In the genomic region with DNA sequence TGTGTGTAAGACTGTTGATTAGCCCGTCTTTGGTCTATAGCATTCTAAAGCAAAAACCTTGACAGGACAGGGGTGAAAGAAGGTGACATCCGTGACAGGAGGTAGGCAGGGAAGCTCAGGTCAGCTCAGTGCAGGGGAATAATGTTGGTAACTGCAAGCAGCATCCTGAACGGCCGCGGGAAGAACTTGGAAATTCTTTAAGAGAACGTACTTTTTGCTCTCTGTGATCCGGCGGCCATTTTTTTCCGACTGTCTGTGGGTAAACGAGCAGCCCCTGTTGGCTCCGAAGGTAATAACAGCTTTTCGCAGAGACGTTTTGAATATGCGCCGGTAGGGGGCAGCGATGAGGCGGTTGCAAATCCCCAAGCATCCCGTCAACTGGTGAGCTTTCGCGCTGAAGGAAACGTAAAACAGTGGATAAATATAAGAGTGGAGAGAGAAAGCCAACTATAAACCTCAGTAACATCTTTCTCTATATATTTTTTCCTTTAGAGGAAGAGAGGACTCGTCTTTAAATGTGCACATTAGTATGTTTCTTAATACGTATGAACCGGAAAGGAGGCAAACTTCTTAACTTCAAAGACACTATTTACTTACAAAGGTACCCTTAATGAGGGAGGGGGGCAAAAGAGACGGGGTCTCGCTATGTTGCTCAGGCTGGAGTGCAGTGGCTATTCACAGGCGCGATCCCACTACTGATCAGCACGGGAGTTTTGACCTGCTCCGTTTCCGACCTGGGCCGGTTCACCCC, we compare ENCODE assay signal across 8 cellular contexts. TPM values are rescaled to one million over a fixed set of nuclear protein-coding genes. Genes with fewer than 3 reads are reported as not detected.
DNase-seq lines count a peak whose midpoint lies in the region; ATAC-seq and TF ChIP-seq lines count a peak whose summit lies in the region.

No MANE protein-coding gene starts in this region.

- H4K20me1 ChIP-seq in hepatocyte (ENCODE audit: insufficient read depth, poor library complexity, severe bottlenecking): no peaks in the 10 kb centered on the region

- no peaks in the 10 kb centered on the region for H3K9me3 Mint-ChIP-seq in T-helper 2 cell treated with Interferon-gamma antibody and Interleukin-4, amounts not matched to agents 5 μg/mL and 100 μg/mL, for 36 hours

- H3K79me2 ChIP-seq in hepatocyte: peaks cover 8% of the 10 kb centered on the region

- DNase-seq in GF-D8 (lab: John Stamatoyannopoulos, UW) (peak; percentile 61), NCI-H187 (lab: John Stamatoyannopoulos, UW) (peak; percentile 61 to 82), astrocyte of the cerebellum (ENCODE audit: low read depth) (peak; percentile 80), hepatocyte (ENCODE audit: low spot score) (peak; percentile 93), renal cortical epithelial cell (ENCODE audit: low read depth) (peak; percentile 80), aorta (peak; percentile 87 to 93)
- peak; percentile 86 for DNase-seq in T-helper 2 cell treated with Interferon-gamma antibody and Interleukin-4, amounts not matched to agents 5 μg/mL and 100 μg/mL, for 36 hours (ENCODE audit: low spot score)

- peak; percentile 34 for ATAC-seq in HG02763 (IDR thresholded peaks at IDR 0.05; ENCODE audit: unreplicated experiment)
- peak; percentile 94 for ATAC-seq in aorta (ENCODE audit: low FRiP score)

- H3K9me3 ChIP-seq in hepatocyte (ENCODE audit: low read depth): no peaks in the 10 kb centered on the region
- H3K9me3 ChIP-seq in aorta (ENCODE audit: control insufficient read depth, low read length): no peaks in the 10 kb centered on the region

- H3K4me1 Mint-ChIP-seq in T-helper 2 cell treated with Interferon-gamma antibody and Interleukin-4, amounts not matched to agents 5 μg/mL and 100 μg/mL, for 36 hours (ENCODE audit: low read depth): peaks cover 19% of the 10 kb centered on the region

- under 1% methylated on average over 31 of the region's 32 CpGs for WGBS in hepatocyte (ENCODE audit: low lambda C conversion rate, missing lambda C conversion rate)
- 0 to 1% methylated on average over 29 to 31 of the region's 32 CpGs for WGBS in aorta, 2 donors

- H3K4me3 ChIP-seq in astrocyte of the cerebellum (ENCODE audit: low read depth, low read length): peak overlapping the region; percentile 85
- peak overlapping the region; percentile 66 for H3K4me3 ChIP-seq in hepatocyte
- peak overlapping the region; percentile 55 to 99 for H3K4me3 ChIP-seq in aorta (ENCODE audit: low read length in 2 of 2)

- H3K4me1 ChIP-seq in hepatocyte (ENCODE audit: insufficient read depth) (peaks cover 11% of the 10 kb centered on the region), aorta (ENCODE audit: control insufficient read depth in 1 of 2, insufficient read depth in 2 of 2, low read length in 2 of 2) (no peaks in the 10 kb centered on the region)

- H3K36me3 ChIP-seq in hepatocyte (replicated peaks; ENCODE audit: insufficient read depth, low read depth) (no peaks in the 10 kb centered on the region), aorta (ENCODE audit: control insufficient read depth in 1 of 2, insufficient read depth in 2 of 2, low read length in 1 of 2) (no peaks in the 10 kb centered on the region)

- H3K27me3 ChIP-seq in hepatocyte (no peaks in the 10 kb centered on the region), aorta (ENCODE audit: control insufficient read depth in 1 of 2, insufficient read depth in 2 of 2, low read length in 1 of 2) (no peaks in the 10 kb centered on the region)

- peak; percentile 100 for TF ChIP-seq CTCF in astrocyte of the cerebellum (IDR thresholded peaks at IDR 0.05; ENCODE audit: low read depth, low read length, missing control alignments)
- peak; percentile 100 for TF ChIP-seq CTCF in hepatocyte (IDR thresholded peaks at IDR 0.05; ENCODE audit: poor library complexity)

- peak overlapping the region; percentile 99 for H3K27ac ChIP-seq in hepatocyte
- peak overlapping the region; percentile 99 to 100 for H3K27ac ChIP-seq in aorta (ENCODE audit: low read depth in 1 of 2, low read length in 2 of 2)

- peak overlapping the region; percentile 74 for H3K4me2 ChIP-seq in hepatocyte

- H3K9me2 ChIP-seq in hepatocyte (replicated peaks; ENCODE audit: insufficient read depth): no peaks in the 10 kb centered on the region

- H3K36me3 Mint-ChIP-seq in T-helper 2 cell treated with Interferon-gamma antibody and Interleukin-4, amounts not matched to agents 5 μg/mL and 100 μg/mL, for 36 hours (ENCODE audit: low read depth): no peaks in the 10 kb centered on the region

- H2AFZ ChIP-seq in hepatocyte: peak overlapping the region; percentile 90

- H3K27me3 Mint-ChIP-seq in T-helper 2 cell treated with Interferon-gamma antibody and Interleukin-4, amounts not matched to agents 5 μg/mL and 100 μg/mL, for 36 hours (ENCODE audit: low read depth): peaks cover 4% of the 10 kb centered on the region

- no peak overlapping the region for H3K4me3 Mint-ChIP-seq in T-helper 2 cell treated with Interferon-gamma antibody and Interleukin-4, amounts not matched to agents 5 μg/mL and 100 μg/mL, for 36 hours

- in situ Hi-C loops in astrocyte of the cerebellum (cut with HindIII; ENCODE audit: low sequenced_read_pairs): loop anchor here (10.0 kb wide), 1 partner anchor 263 kb away; no protein-coding TSS in a partner anchor

- intact Hi-C loops in aorta (cut with DNase I): loop anchor here in 1 of 2 donors (5.0 to 10.0 kb wide), 2 partner anchors 245 to 673 kb away; partner anchors contain the start of gene MAP4K5

- no peak overlapping the region for H3K27ac Mint-ChIP-seq in T-helper 2 cell treated with Interferon-gamma antibody and Interleukin-4, amounts not matched to agents 5 μg/mL and 100 μg/mL, for 36 hours

RNA-seq across cellular contexts. Expression of gene NEMF, which starts 9.5 kb away (rescaled TPM):
- total RNA-seq in hepatocyte (34.0 and 62.9 TPM in 2 replicates), renal cortical epithelial cell (27.8 and 117 TPM in 2 replicates), aorta (10 to 100 TPM; 70.7 to 75.8 TPM)
- polyA plus RNA-seq in hepatocyte (49.5 and 69.9 TPM in 2 replicates), aorta (10 to 100 TPM; 27.2 to 34.6 TPM)

RNA-seq across cellular contexts. Expression of gene ARF6, which starts 30.8 kb away (rescaled TPM):
- total RNA-seq in hepatocyte: 64.8 and 67.6 TPM in 2 replicates
- polyA plus RNA-seq in hepatocyte: 52.1 and 53.9 TPM in 2 replicates
- 103 and 113 TPM in 2 replicates for total RNA-seq in renal cortical epithelial cell
- total RNA-seq in aorta: 10 to 100 TPM; 56.3 to 64.0 TPM
- polyA plus RNA-seq in aorta: 10 to 100 TPM; 26.8 to 45.5 TPM

Comparison
In these comparisons a context has a peak if more than half of its experiments do, and no peak if none do; other contexts are left out.
1. Peak in every context shown above with its lines: DNase-seq, ATAC-seq, H3K4me3 ChIP-seq and H3K27ac ChIP-seq.